1 cellular context compared by ENCODE assay signal in the genomic region with DNA sequence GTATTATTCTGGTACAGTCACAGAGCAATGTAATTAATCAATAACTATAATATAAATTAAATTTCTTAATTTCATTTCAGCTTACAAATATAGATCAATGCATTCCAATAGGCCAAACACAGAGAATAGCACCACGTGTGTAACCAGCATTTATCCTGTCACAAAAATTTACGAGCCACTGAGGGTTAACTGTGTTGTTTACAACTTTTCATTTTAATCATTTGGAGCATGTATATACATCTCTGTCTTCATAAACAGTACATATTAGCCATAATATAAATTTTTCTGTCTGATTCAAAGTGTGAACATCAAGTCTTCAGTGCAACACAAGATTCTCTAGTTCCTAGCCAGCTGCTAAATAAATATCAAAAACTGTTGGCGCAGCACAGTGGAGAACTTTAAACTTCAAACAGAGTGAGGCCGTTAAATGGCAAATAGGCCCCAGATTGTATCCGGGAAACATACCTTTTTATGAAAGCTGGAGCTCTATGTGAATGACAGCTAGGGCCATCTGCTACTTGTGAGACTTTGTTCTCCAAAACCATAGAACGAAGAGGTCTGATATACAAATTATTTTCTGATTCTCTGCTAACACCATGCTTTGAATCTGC.
TF ChIP-seq lines count a peak whose summit lies in the region.

No MANE protein-coding gene starts in this region.

TF ChIP-seq in HepG2, 621 proteins besides CTCF, POLR2A, EP300 and RAD21 (continued from another document):
- no peak for TF ChIP-seq ZNF142 (CRISPR knock-in tag; IDR thresholded peaks at IDR 0.05)
- 0 out of 2 replicates have a peak, but pooled peaks have one; percentile 38 for TF ChIP-seq KAT8 (CRISPR knock-in tag; IDR thresholded peaks at IDR 0.05)
- TF ChIP-seq ZFY (CRISPR knock-in tag; IDR thresholded peaks at IDR 0.05) = peak; percentile 44; the same call in 1 of the 2 replicates
- TF ChIP-seq JDP2 (CRISPR knock-in tag; IDR thresholded peaks at IDR 0.05; ENCODE audit: borderline replicate concordance) = no peak
- TF ChIP-seq, protein P1, sequence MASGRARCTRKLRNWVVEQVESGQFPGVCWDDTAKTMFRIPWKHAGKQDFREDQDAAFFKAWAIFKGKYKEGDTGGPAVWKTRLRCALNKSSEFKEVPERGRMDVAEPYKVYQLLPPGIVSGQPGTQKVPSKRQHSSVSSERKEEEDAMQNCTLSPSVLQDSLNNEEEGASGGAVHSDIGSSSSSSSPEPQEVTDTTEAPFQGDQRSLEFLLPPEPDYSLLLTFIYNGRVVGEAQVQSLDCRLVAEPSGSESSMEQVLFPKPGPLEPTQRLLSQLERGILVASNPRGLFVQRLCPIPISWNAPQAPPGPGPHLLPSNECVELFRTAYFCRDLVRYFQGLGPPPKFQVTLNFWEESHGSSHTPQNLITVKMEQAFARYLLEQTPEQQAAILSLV (CRISPR knock-in tag; IDR thresholded peaks at IDR 0.05; ENCODE audit: borderline replicate concordance) = no peak
- TF ChIP-seq ZNF576 (CRISPR knock-in tag; IDR thresholded peaks at IDR 0.05) = no peak
- no peak for TF ChIP-seq GRHL1 (CRISPR knock-in tag; conservative IDR thresholded peaks at IDR 0.05)
- peak; percentile 12; the same call in 1 of the 2 replicates for TF ChIP-seq STAG1 (CRISPR knock-in tag; IDR thresholded peaks at IDR 0.05)
- TF ChIP-seq NCOA2 (CRISPR knock-in tag; IDR thresholded peaks at IDR 0.05) = peak; percentile 75
- TF ChIP-seq HMG20A (CRISPR knock-in tag; IDR thresholded peaks at IDR 0.05; ENCODE audit: borderline replicate concordance) = peak; percentile 65; the same call in 1 of the 2 replicates
- peak; percentile 46; the same call in 1 of the 2 replicates for TF ChIP-seq IRF2 (CRISPR knock-in tag; IDR thresholded peaks at IDR 0.05)
